Comparison of ENCODE assay signal across 19 cellular contexts in genomic region chr2:120528051-120528692, GRCh38.
DNase-seq lines count a peak whose midpoint lies in the region; ATAC-seq and TF ChIP-seq lines count a peak whose summit lies in the region.
"Had no signal": no experiment of that assay in that cellular context is flagged by ENCODE, and none has a peak within 500 bp of the region (broad histone marks: within the 10 kb centered on the region; RNA-seq: fewer than 3 reads in every experiment).

No MANE protein-coding gene starts in this region.

- H3K4me1 ChIP-seq in IMR-90 (ENCODE audit: control insufficient read depth, insufficient read depth, low read length) (no peaks in the 10 kb centered on the region), trophoblast cell (ENCODE audit: control insufficient read depth in 1 of 2, insufficient read depth in 2 of 2, low read length in 2 of 2) (no peaks in the 10 kb centered on the region), lower lobe of right lung (no peaks in the 10 kb centered on the region)
- H3K4me1 ChIP-seq: Peyer's patch had no signal

- peaks cover 20% of the 10 kb centered on the region for H3K4me1 Mint-ChIP-seq in endothelial cell (ENCODE audit: unreplicated experiment)
- H3K4me1 Mint-ChIP-seq: B cell; CD4-positive, alpha-beta memory T cell had no signal

- H3K79me2 ChIP-seq in trophoblast cell (ENCODE audit: control insufficient read depth, insufficient read depth, low read length, poor library complexity), result no peaks in the 10 kb centered on the region

- CTCF ChIA-PET in IMR-90 (lab: Yijun Ruan, JAX), result no interaction called here

- H3K36me3 ChIP-seq in IMR-90 (ENCODE audit: control insufficient read depth, insufficient read depth, low read length), result no peaks in the 10 kb centered on the region
- no peaks in the 10 kb centered on the region for H3K36me3 ChIP-seq in trophoblast cell (ENCODE audit: control insufficient read depth in 1 of 2, insufficient read depth in 2 of 2, low read length in 2 of 2)
- H3K36me3 ChIP-seq in lower lobe of right lung, result no peaks in the 10 kb centered on the region
- H3K36me3 ChIP-seq: Peyer's patch had no signal

- H3K27ac Mint-ChIP-seq in endothelial cell (ENCODE audit: unreplicated experiment), result no peak overlapping the region
- H3K27ac Mint-ChIP-seq: B cell had no signal

- in situ Hi-C loops in IMR-90 (cut with MboI; ENCODE audit: low sequenced_read_pairs), result no loop called here

- H3K23ac ChIP-seq in IMR-90 (ENCODE audit: low read depth, low read length), result no peak overlapping the region
- H3K23ac ChIP-seq in trophoblast cell (ENCODE audit: low read length), result no peak overlapping the region

- H3K4ac ChIP-seq in IMR-90 (ENCODE audit: low read depth, low read length) (no peak overlapping the region), trophoblast cell (ENCODE audit: low read depth, low read length) (no peak overlapping the region)

- peak; percentile 67 for DNase-seq in AG20443 (ENCODE audit: low spot score)
- DNase-seq in IMR-90, result no peak
- no peak for DNase-seq in endothelial cell (ENCODE audit: low spot score)
- DNase-seq in trophoblast cell, result no peak
- no peak for DNase-seq in lower lobe of right lung
- no peak for DNase-seq in NAMALWA (ENCODE audit: low spot score)
- DNase-seq in cerebellum (ENCODE audit: low spot score), result no peak
- DNase-seq: CD4-positive, alpha-beta memory T cell; DMS79 treated with DMSO at 0.1 percent for 48 hours; GDM1; NCI-H146; NCI-H2107; NCI-H345; NCI-H526 treated with DMSO at 0.1 percent for 48 hours; Peyer's patch; Right ventricle myocardium superior had no signal

- H2AK5ac ChIP-seq in IMR-90 (ENCODE audit: low read depth, low read length) (no peak overlapping the region), trophoblast cell (ENCODE audit: low read length) (no peak overlapping the region)

- dilution Hi-C loops in IMR-90 (cut with HindIII; ENCODE audit: low sequenced_read_pairs, unreplicated experiment), result no loop called here

- no peaks in the 10 kb centered on the region for H4K20me1 ChIP-seq in IMR-90 (ENCODE audit: insufficient read depth, low read length)

- H4K8ac ChIP-seq in IMR-90 (ENCODE audit: low read depth in 2 of 2, low read length in 2 of 2) (no peak overlapping the region), trophoblast cell (ENCODE audit: low read depth, low read length) (no peak overlapping the region)

- no TSS peak for BruUV-seq in IMR-90 (replicated peaks; lab: Mats Ljungman, UMichigan)

- H3K36me3 Mint-ChIP-seq in endothelial cell (ENCODE audit: low read depth, unreplicated experiment), result no peaks in the 10 kb centered on the region
- H3K36me3 Mint-ChIP-seq: CD4-positive, alpha-beta memory T cell had no signal

- no peak for TF ChIP-seq RAD21 in IMR-90 (IDR thresholded peaks at IDR 0.05; ENCODE audit: low read length)

- no peaks in the 10 kb centered on the region for H3K9me1 ChIP-seq in IMR-90 (ENCODE audit: insufficient read depth, low read length)

- WGBS in IMR-90 (ENCODE audit: extremely low coverage in 2 of 2, insufficient read length in 1 of 2), 2 experiments, result 69% methylated on average over 4 of the region's 11 CpGs; no CpG with 5 or more reads in 1 of the 2 experiments
- no CpG with 5 or more reads among the region's 11 CpGs for WGBS in trophoblast cell (ENCODE audit: extremely low coverage, insufficient coverage, insufficient read length)

- POLR2A ChIA-PET in IMR-90 (lab: Charles Lee; ENCODE audit: unreplicated experiment), result no interaction called here

- H3K9me3 ChIP-seq in IMR-90 (ENCODE audit: control insufficient read depth, insufficient read depth, low read length), result peaks cover 2% of the 10 kb centered on the region
- H3K9me3 ChIP-seq in trophoblast cell (ENCODE audit: insufficient read depth, low read depth, low read length), result peaks cover 2% of the 10 kb centered on the region
- no peaks in the 10 kb centered on the region for H3K9me3 ChIP-seq in lower lobe of right lung
- H3K9me3 ChIP-seq: Peyer's patch had no signal

- H4K5ac ChIP-seq in IMR-90 (ENCODE audit: low read depth, low read length), result no peak overlapping the region

- peak overlapping the region; percentile 3 for H3K4me3 Mint-ChIP-seq in endothelial cell (ENCODE audit: unreplicated experiment)
- H3K4me3 Mint-ChIP-seq: B cell; CD4-positive, alpha-beta memory T cell had no signal

- H4K12ac ChIP-seq in trophoblast cell (ENCODE audit: low read depth, low read length), result no peak overlapping the region

- H2AK9ac ChIP-seq in IMR-90 (replicated peaks; ENCODE audit: low read depth, low read length, poor library complexity), result no peak overlapping the region

- H2BK15ac ChIP-seq in IMR-90 (ENCODE audit: low read depth, low read length), result no peak overlapping the region

- H3K14ac ChIP-seq in IMR-90 (replicated peaks; ENCODE audit: low read depth, low read length) (no peak overlapping the region), trophoblast cell (ENCODE audit: low read length) (no peak overlapping the region)

- no peaks in the 10 kb centered on the region for H3K9me3 Mint-ChIP-seq in endothelial cell (ENCODE audit: unreplicated experiment)
- H3K9me3 Mint-ChIP-seq: CD4-positive, alpha-beta memory T cell had no signal

- H2BK120ac ChIP-seq in IMR-90 (ENCODE audit: low read depth, low read length), result no peak overlapping the region
- no peak overlapping the region for H2BK120ac ChIP-seq in trophoblast cell (ENCODE audit: insufficient read depth, low read length, poor library complexity)

- H2BK5ac ChIP-seq in IMR-90 (ENCODE audit: low read depth, low read length, poor library complexity, severe bottlenecking), result no peak overlapping the region
- no peak overlapping the region for H2BK5ac ChIP-seq in trophoblast cell (ENCODE audit: low read depth, low read length, poor library complexity)

- no peaks in the 10 kb centered on the region for H3K79me1 ChIP-seq in IMR-90 (ENCODE audit: low read depth in 1 of 2, low read length in 2 of 2)
- no peaks in the 10 kb centered on the region for H3K79me1 ChIP-seq in trophoblast cell (ENCODE audit: low read length)

- H2AFZ ChIP-seq in IMR-90 (replicated peaks; ENCODE audit: low read length, poor library complexity) (no peak overlapping the region), trophoblast cell (ENCODE audit: insufficient read depth, low read length, poor library complexity) (no peak overlapping the region)

- H3K27ac ChIP-seq in IMR-90 (ENCODE audit: insufficient read depth, low read length), result no peak overlapping the region
- H3K27ac ChIP-seq in trophoblast cell (ENCODE audit: low read depth, low read length), result no peak overlapping the region
- no peak overlapping the region for H3K27ac ChIP-seq in lower lobe of right lung
- H3K27ac ChIP-seq: Peyer's patch had no signal

- ATAC-seq in IMR-90 (ENCODE audit: low read depth) (no peak), GM21515 (IDR thresholded peaks at IDR 0.05; ENCODE audit: unreplicated experiment) (no peak), lower lobe of right lung (no peak)
- ATAC-seq: SK-N-SH treated with all-trans-retinoic acid at 6 μM for 48 hours had no signal

- TF ChIP-seq POLR2A in IMR-90 (IDR thresholded peaks at IDR 0.05; ENCODE audit: low read depth, low read length), result no peak

- no peak overlapping the region for H2BK12ac ChIP-seq in trophoblast cell (ENCODE audit: low read length)

- no peak overlapping the region for H3K4me2 ChIP-seq in IMR-90 (ENCODE audit: low read depth, low read length)
- H3K4me2 ChIP-seq in trophoblast cell (ENCODE audit: low read length), result no peak overlapping the region

- H3K56ac ChIP-seq in IMR-90 (ENCODE audit: extremely low read depth, insufficient read depth, low read length), result no peak overlapping the region

- H3K4me3 ChIP-seq in IMR-90 (ENCODE audit: insufficient read depth, low read depth, low read length), result no peak overlapping the region
- H3K4me3 ChIP-seq in trophoblast cell (ENCODE audit: low read depth, low read length), result peak overlapping the region; percentile 40
- H3K4me3 ChIP-seq in lower lobe of right lung, result no peak overlapping the region
- H3K4me3 ChIP-seq: Peyer's patch had no signal

- H3K27me3 ChIP-seq in IMR-90 (ENCODE audit: control insufficient read depth, insufficient read depth, low read length), result peaks cover 63% of the 10 kb centered on the region
- no peaks in the 10 kb centered on the region for H3K27me3 ChIP-seq in trophoblast cell (ENCODE audit: insufficient read depth, low read length)
- H3K27me3 ChIP-seq in lower lobe of right lung (ENCODE audit: low read depth), result peaks cover 7% of the 10 kb centered on the region
- H3K27me3 ChIP-seq: Peyer's patch had no signal

- TF ChIP-seq CTCF in IMR-90 (conservative IDR thresholded peaks at IDR 0.05; ENCODE audit: low read depth, low read length) (no peak), endothelial cell (IDR thresholded peaks at IDR 0.05; ENCODE audit: unreplicated experiment) (no peak), lower lobe of right lung (IDR thresholded peaks at IDR 0.05) (no peak)

- H3K9ac ChIP-seq in IMR-90 (ENCODE audit: low read depth, low read length) (no peak overlapping the region), trophoblast cell (ENCODE audit: low read length) (no peak overlapping the region)

- H3K18ac ChIP-seq in IMR-90 (ENCODE audit: low read depth, low read length), result no peak overlapping the region
- H3K18ac ChIP-seq in trophoblast cell (ENCODE audit: low read length), result no peak overlapping the region

- peak overlapping the region; percentile 32; the same call in 1 of the 2 replicates for H4K91ac ChIP-seq in IMR-90 (ENCODE audit: insufficient read depth, low read depth, low read length)
- H4K91ac ChIP-seq in trophoblast cell (ENCODE audit: low read depth, low read length), result no peak overlapping the region

- intact Hi-C loops in IMR-90 (cut with micrococcal nuclease), result no loop called here
- intact Hi-C loops in lower lobe of right lung (cut with DNase I), result no loop called here

- no peak overlapping the region for H2BK20ac ChIP-seq in IMR-90 (ENCODE audit: low read depth, low read length)

- peaks cover 17% of the 10 kb centered on the region for H3K27me3 Mint-ChIP-seq in endothelial cell (ENCODE audit: unreplicated experiment)

TF ChIP-seq in IMR-90, 13 proteins besides CTCF, POLR2A, EP300 and RAD21 (continues in another document):
- no peak for TF ChIP-seq CHD1 (IDR thresholded peaks at IDR 0.05; ENCODE audit: low read depth, low read length)
- no peak for TF ChIP-seq NFE2L2 (IDR thresholded peaks at IDR 0.05; ENCODE audit: low read depth, low read length)
- no peak for TF ChIP-seq SMC3 (IDR thresholded peaks at IDR 0.05; ENCODE audit: low read depth, low read length)
- TF ChIP-seq USF2 (IDR thresholded peaks at IDR 0.05; ENCODE audit: low read depth, low read length), result no peak
- TF ChIP-seq RFX5 (IDR thresholded peaks at IDR 0.05; ENCODE audit: low read depth, low read length), result no peak
- no peak for TF ChIP-seq MXI1 (IDR thresholded peaks at IDR 0.05; ENCODE audit: borderline replicate concordance, low read depth, low read length)
- TF ChIP-seq MAZ (IDR thresholded peaks at IDR 0.05; ENCODE audit: borderline replicate concordance, low read depth, low read length), result no peak
